10 cellular contexts compared by ENCODE assay signal in genomic region chr11:76459299-76459698, GRCh38.
DNase-seq lines count a peak whose midpoint lies in the region; TF ChIP-seq lines count a peak whose summit lies in the region.
"Had no signal": no experiment of that assay in that cellular context is flagged by ENCODE, and none has a peak within 500 bp of the region (broad histone marks: within the 10 kb centered on the region; RNA-seq: fewer than 3 reads in every experiment).

No MANE protein-coding gene starts in this region.

- no peaks in the 10 kb centered on the region for H3K36me3 ChIP-seq in KMS-11 (ENCODE audit: insufficient read depth)

- H3K27me3 Mint-ChIP-seq in nephron (ENCODE audit: low read depth): no peaks in the 10 kb centered on the region

- no peaks in the 10 kb centered on the region for H3K27me3 ChIP-seq in KMS-11 (ENCODE audit: insufficient read depth, low read depth)
- H3K27me3 ChIP-seq: vagina had no signal

- no peaks in the 10 kb centered on the region for H3K4me1 ChIP-seq in KMS-11 (ENCODE audit: low read depth, poor library complexity, severe bottlenecking)
- H3K4me1 ChIP-seq: vagina had no signal

- H3K4me1 Mint-ChIP-seq in nephron: peaks cover 13% of the 10 kb centered on the region

- H3K9ac ChIP-seq in KMS-11: no peak overlapping the region

- peak overlapping the region in 2 of 3 experiments; percentile 28 to 44 for H3K27ac Mint-ChIP-seq in nephron

- H3K4me3 Mint-ChIP-seq in nephron: no peak overlapping the region

- H3K27ac ChIP-seq in KMS-11: no peak overlapping the region
- H3K27ac ChIP-seq: vagina had no signal

- H2AFZ ChIP-seq in KMS-11 (ENCODE audit: low read depth): no peak overlapping the region

- DNase-seq in DMS53 treated with DMSO at 0.1 percent for 48 hours (lab: John Stamatoyannopoulos, UW; ENCODE audit: unreplicated experiment) (peak; percentile 22), T47D (ENCODE audit: low read depth in 1 of 2, low spot score in 1 of 2) (peak; percentile 44 to 51), dedifferentiated amniotic fluid mesenchymal stem cell (ENCODE audit: extremely low spot score) (no peak), superior temporal gyrus (ENCODE audit: extremely low spot score) (no peak)
- DNase-seq in activated CD8-positive, alpha-beta memory T cell treated with anti-CD3 and anti-CD28 coated beads, Interleukin-2, amount 50 U/mL, for 4 hours: no peak
- DNase-seq in activated naive CD4-positive, alpha-beta T cell (lab: John Stamatoyannopoulos, UW): no peak
- DNase-seq: left cardiac atrium had no signal

- H3K79me2 ChIP-seq in KMS-11 (ENCODE audit: insufficient read depth, low read depth): no peaks in the 10 kb centered on the region

- H3K4me2 ChIP-seq in KMS-11: no peak overlapping the region

- in situ Hi-C loops in T47D (cut with HindIII; ENCODE audit: low pct_unique_long_range_greater_than_20kb, low sequenced_read_pairs): no loop called here

- H4K20me1 ChIP-seq in KMS-11 (ENCODE audit: insufficient read depth): no peaks in the 10 kb centered on the region

- H3K4me3 ChIP-seq in KMS-11 (IDR thresholded peaks at IDR 0.05; ENCODE audit: insufficient read depth, low read depth, low read length): no peak overlapping the region
- H3K4me3 ChIP-seq: vagina had no signal

- peak; percentile 71 for TF ChIP-seq CTCF in KMS-11 (conservative IDR thresholded peaks at IDR 0.05; ENCODE audit: low read depth, low read length)
- TF ChIP-seq CTCF in nephron (IDR thresholded peaks at IDR 0.05; ENCODE audit: unreplicated experiment in 3 of 3): peak; percentile 36 to 37 (median 37)

- H3K36me3 Mint-ChIP-seq in nephron (ENCODE audit: low read depth): peaks cover 39% of the 10 kb centered on the region

- H3K9me3 Mint-ChIP-seq in nephron: no peaks in the 10 kb centered on the region

Comparison
In these comparisons a context has a peak if more than half of its experiments do, and no peak if none do; other contexts are left out.
1. DNase-seq: peak in DMS53 treated with DMSO at 0.1 percent for 48 hours (single experiment) and T47D (2 of 2); none in activated CD8-positive, alpha-beta memory T cell treated with anti-CD3 and anti-CD28 coated beads, Interleukin-2, amount 50 U/mL, for 4 hours (single experiment), dedifferentiated amniotic fluid mesenchymal stem cell (single experiment), superior temporal gyrus (single experiment) and activated naive CD4-positive, alpha-beta T cell (0 of 4).